Comparison of ENCODE assay signal across 8 cellular contexts in the genomic region with DNA sequence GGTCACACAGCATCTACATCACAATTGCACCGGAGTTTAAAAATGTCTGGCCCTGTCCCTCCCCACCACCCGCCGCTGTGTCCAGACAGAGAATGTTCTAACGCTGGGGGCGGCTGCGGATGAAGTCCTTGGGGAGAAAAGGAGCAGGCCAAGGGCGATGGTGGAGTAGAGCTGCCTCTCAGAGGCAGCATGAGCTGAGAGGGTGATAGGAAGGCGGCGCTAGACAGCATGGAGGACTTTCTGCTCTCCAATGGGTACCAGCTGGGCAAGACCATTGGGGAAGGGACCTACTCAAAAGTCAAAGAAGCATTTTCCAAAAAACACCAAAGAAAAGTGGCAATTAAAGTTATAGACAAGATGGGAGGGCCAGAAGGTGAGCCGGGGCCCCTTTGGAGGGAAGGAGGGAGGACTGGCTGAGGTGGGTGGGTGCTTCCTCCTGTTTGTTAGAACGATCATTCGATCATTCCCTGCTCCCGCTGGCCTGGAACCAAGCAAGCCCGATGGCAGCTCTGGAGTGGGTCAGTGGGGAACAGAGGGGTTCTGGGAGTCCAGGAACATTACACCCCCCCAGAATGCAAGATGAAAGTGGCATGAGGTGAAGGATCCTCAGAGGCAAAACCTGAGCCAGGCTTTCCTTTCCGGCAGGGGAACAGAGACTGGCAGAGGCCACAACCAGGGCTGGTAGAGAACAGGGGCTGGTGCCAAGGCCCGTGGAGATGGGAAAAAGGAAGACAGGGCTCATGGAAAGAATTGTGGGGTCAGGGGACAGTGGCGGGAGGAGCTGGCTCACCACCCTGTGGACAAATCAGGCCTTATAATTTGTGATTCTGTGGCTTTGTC. TPM values are rescaled to one million over a fixed set of nuclear protein-coding genes. Genes with fewer than 3 reads are reported as not detected.
DNase-seq lines count a peak whose midpoint lies in the region; ATAC-seq, FAIRE-seq and TF ChIP-seq lines count a peak whose summit lies in the region.

Gene FAM229A, minus strand, starts transcription at position 12 of the 840 bp plus-strand sequence. CDS start 394 bp downstream, outside the sequence.
A gene with protein sequence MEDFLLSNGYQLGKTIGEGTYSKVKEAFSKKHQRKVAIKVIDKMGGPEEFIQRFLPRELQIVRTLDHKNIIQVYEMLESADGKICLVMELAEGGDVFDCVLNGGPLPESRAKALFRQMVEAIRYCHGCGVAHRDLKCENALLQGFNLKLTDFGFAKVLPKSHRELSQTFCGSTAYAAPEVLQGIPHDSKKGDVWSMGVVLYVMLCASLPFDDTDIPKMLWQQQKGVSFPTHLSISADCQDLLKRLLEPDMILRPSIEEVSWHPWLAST (plus strand): TSS at position 66 of the 840 bp plus-strand sequence. CDS start 163 bp downstream, at position 229.

- in situ Hi-C loops in K562 (cut with MboI), result no loop called here

- intact Hi-C loops in K562 (cut with micrococcal nuclease), result no loop called here

- WGBS in K562 (ENCODE audit: insufficient coverage, low coverage, missing lambda C conversion rate), result 87% methylated on average over 16 of the region's 17 CpGs

- H4K20me1 ChIP-seq in GM23338 (replicated peaks; ENCODE audit: insufficient read depth) (no peaks in the 10 kb centered on the region; the same call in 1 of the 2 replicates), K562 (replicated peaks; ENCODE audit: control insufficient read depth, insufficient read depth, low read length) (no peaks in the 10 kb centered on the region)

- H3K27me3 ChIP-seq in GM23338 (ENCODE audit: insufficient read depth) (peaks cover 42% of the 10 kb centered on the region), K562 (ENCODE audit: control insufficient read depth in 2 of 2, insufficient read depth in 2 of 2, low read length in 2 of 2) (no peaks in the 10 kb centered on the region)

- peak within 1 kb of the TSS; percentile 56; the same call in 1 of the 2 replicates for H2AFZ ChIP-seq in GM23338
- no peak within 1 kb of the TSS for H2AFZ ChIP-seq in K562 (ENCODE audit: low read depth, low read length)

- CTCF ChIA-PET in K562 (lab: Yijun Ruan, JAX; ENCODE audit: low intra/inter-chr PET ratio), result no interaction called here

- H3K36me3 ChIP-seq in GM23338 (ENCODE audit: insufficient read depth) (peaks cover 15% of the 10 kb centered on the region; the same call in 1 of the 2 replicates), K562 (ENCODE audit: control insufficient read depth, insufficient read depth, low read length) (peaks cover 63% of the 10 kb centered on the region)

- H3K9me3 Mint-ChIP-seq in GM23338, result no peaks in the 10 kb centered on the region; the same call in 1 of the 3 replicates

- no peaks in the 10 kb centered on the region for H3K9me3 ChIP-seq in K562 (replicated peaks; ENCODE audit: control insufficient read depth, insufficient read depth, low read depth, low read length)

- peaks cover 30% of the 10 kb centered on the region for H3K36me3 Mint-ChIP-seq in GM23338 (ENCODE audit: low read depth)

- TF ChIP-seq POLR2A in K562 (conservative IDR thresholded peaks at IDR 0.05), result peak; percentile 48; the same call in 1 of the 2 replicates

- no peak for TF ChIP-seq RAD21 in K562 (CRISPR knock-in tag; conservative IDR thresholded peaks at IDR 0.05 in 1 of 2, IDR thresholded peaks at IDR 0.05 in 1 of 2)

- peak within 1 kb of the TSS; percentile 58 for H3K4me3 Mint-ChIP-seq in GM23338

- peak within 1 kb of the TSS; percentile 82 for H3K4me2 ChIP-seq in GM23338
- H3K4me2 ChIP-seq in K562 (ENCODE audit: insufficient read depth, low read length), result no peak within 1 kb of the TSS

- FAIRE-seq in K562 (lab: Jason Lieb, UNC), result no peak

- peaks cover 28% of the 10 kb centered on the region for H3K27me3 Mint-ChIP-seq in GM23338 (ENCODE audit: insufficient read depth, low read depth, poor library complexity)

- H3K27ac Mint-ChIP-seq in GM23338, result no peak within 1 kb of the TSS

- H3K27ac ChIP-seq in GM23338 (ENCODE audit: low read depth) (0 out of 2 replicates have a peak within 1 kb of the TSS, but pooled peaks have one; percentile 59), K562 (ENCODE audit: extremely low read depth, low read depth, low read length) (no peak within 1 kb of the TSS), skin epidermis (peak within 1 kb of the TSS in 10 of 21 experiments; percentile 5 to 81 (median 42))

- peak within 1 kb of the TSS; percentile 54 for H3K4me3 ChIP-seq in GM23338
- H3K4me3 ChIP-seq in K562, result no peak within 1 kb of the TSS
- H3K4me3 ChIP-seq in iPS-11a (ENCODE audit: low read depth, low read length), result peak within 1 kb of the TSS; percentile 24
- H3K4me3 ChIP-seq in skin epidermis, result peak within 1 kb of the TSS; percentile 6 to 42 (median 27)

- H3K79me2 ChIP-seq in GM23338 (replicated peaks; ENCODE audit: insufficient read depth) (no peaks in the 10 kb centered on the region), K562 (ENCODE audit: control insufficient read depth, insufficient read depth, low read length) (no peaks in the 10 kb centered on the region)

- POLR2A ChIA-PET in K562 (lab: Yijun Ruan, JAX), result interaction anchor here (1.0 to 3.2 kb wide), 7 partner anchors 9 to 32 kb away, joined by 3 to 16 read pairs (median 8); partner anchors contain the start of genes BSDC1 and MARCKSL1

- H3K9ac ChIP-seq in K562 (ENCODE audit: insufficient read depth in 1 of 2, low read depth in 2 of 2, low read length in 2 of 2), result 0 out of 4 replicates have a peak within 1 kb of the TSS, but pooled peaks of 1 of the 2 experiments have one; percentile 10

- no peaks in the 10 kb centered on the region for H3K9me2 ChIP-seq in GM23338 (ENCODE audit: insufficient read depth)

- TF ChIP-seq EP300 in K562 (IDR thresholded peaks at IDR 0.05; ENCODE audit: low read length), result no peak

- no peaks in the 10 kb centered on the region for H3K9me1 ChIP-seq in K562 (ENCODE audit: control insufficient read depth, insufficient read depth, low read length)

- no TSS peak for BruUV-seq in K562 (replicated peaks; lab: Mats Ljungman, UMichigan)

- TF ChIP-seq CTCF in GM23338 (conservative IDR thresholded peaks at IDR 0.05; ENCODE audit: low read depth in 2 of 2) (peak in 1 of 2 experiments; percentile 21; a peak in 1 of 4 replicates), K562 (IDR thresholded peaks at IDR 0.05 in 2 of 3, conservative IDR thresholded peaks at IDR 0.05 in 1 of 3; ENCODE audit: insufficient read depth in 2 of 3, low read depth in 1 of 3, low read length in 3 of 3) (no peak)

- DNase-seq in GM23338 (ENCODE audit: low spot score) (no peak), K562 (ENCODE audit: extremely low read depth in 1 of 4, low spot score in 3 of 4) (no peak), cerebellar cortex (ENCODE audit: low spot score) (no peak)

- H3F3A ChIP-seq in GM23338 (replicated peaks; ENCODE audit: low read depth), result peaks cover 11% of the 10 kb centered on the region; the same call in 1 of the 2 replicates

- H3K4me1 Mint-ChIP-seq in GM23338, result peaks cover 7% of the 10 kb centered on the region

- H3K4me1 ChIP-seq in GM23338 (ENCODE audit: insufficient read depth) (no peaks in the 10 kb centered on the region; the same call in 1 of the 2 replicates), K562 (replicated peaks in 1 of 2; ENCODE audit: control insufficient read depth in 2 of 2, insufficient read depth in 2 of 2, low read length in 2 of 2) (peaks cover 0 to 4% of the 10 kb centered on the region in 2 experiments; a peak in 1 of 5 replicates)

- ATAC-seq in GM23338 (peak; percentile 32), K562 (no peak; the same call in 2 of the 3 replicates), esophagus mucosa (no peak), GM21367 (IDR thresholded peaks at IDR 0.05; ENCODE audit: unreplicated experiment) (no peak), HG02678 (IDR thresholded peaks at IDR 0.05; ENCODE audit: unreplicated experiment) (no peak)

RNA-seq across cellular contexts. Expression of gene FAM229A, which starts in this region (rescaled TPM):
- 0.27 and 4.2 TPM in 2 replicates for total RNA-seq in GM23338 (2014; rRNA removed; shearing (Covaris generic))
- polyA plus RNA-seq in GM23338 (2016; fragmentation: Nextera tagmentation; extraction: Ambion mirVana) (2.1 and 3.6 TPM in 2 replicates), K562 (2011; rRNA removed) (10.9 and 18.6 TPM in 2 replicates), K562 (2014; fragmentation: Illumina TruSeq; extraction: Trizol) (9.5 and 9.7 TPM in 2 replicates), K562 (2014; fragmentation: Nextera tagmentation; extraction: Ambion mirVana) (under 1 TPM; 0.04 TPM), K562 (2014; rRNA removed) (17.9 and 21.6 TPM in 2 replicates)
- 86.3 and 131 TPM in 2 replicates for total RNA-seq in K562 (2011; cell fraction: chromatin; rRNA removed; ENCODE audit: low replicate concordance)
- 70.1 and 80.5 TPM in 2 replicates for total RNA-seq in K562 (2011; cell fraction: nucleolus; rRNA removed)
- total RNA-seq in K562 (2011; cell fraction: nucleoplasm; rRNA removed), result 83.9 and 97.2 TPM in 2 replicates
- total RNA-seq in K562 (2014; rRNA removed) (6.7 and 7.4 TPM in 2 replicates), K562 (2014; rRNA removed; fragmentation: Illumina TruSeq; extraction: Trizol) (3.6 and 4.0 TPM in 2 replicates), K562 (2015; rRNA removed; fragmentation: Illumina TruSeq; extraction: Trizol) (2.9 and 3.4 TPM in 2 replicates), K562 (2021) (11.6 and 12.7 TPM in 2 replicates), esophagus mucosa (2.3 TPM)
- 7.0 and 9.1 TPM in 2 replicates for polyA plus RNA-seq in K562 (2011; cell fraction: cytosol; rRNA removed)
- polyA plus RNA-seq in K562 (2011; cell fraction: nucleus; rRNA removed), result 76.1 and 118 TPM in 2 replicates
- polyA plus RNA-seq in K562 (2012), result 9.5 and 33.7 TPM in 2 replicates
- 4.5 and 5.5 TPM in 2 replicates for polyA minus RNA-seq in K562 (2011; rRNA and poly(A)+ RNA removed)
- 1.1 and 1.6 TPM in 2 replicates for polyA minus RNA-seq in K562 (2011; cell fraction: cytosol; rRNA and poly(A)+ RNA removed)
- 13.0 and 14.4 TPM in 2 replicates for polyA minus RNA-seq in K562 (2011; cell fraction: nucleus; rRNA and poly(A)+ RNA removed)

RNA-seq across cellular contexts. Expression of the second gene that starts in this region (rescaled TPM):
- not detected in 2 replicates for total RNA-seq in GM23338 (2014; rRNA removed; shearing (Covaris generic))
- polyA plus RNA-seq in GM23338 (2016; fragmentation: Nextera tagmentation; extraction: Ambion mirVana) (0.54 TPM in 1 of 2 replicates, not detected in the other), K562 (2011; rRNA removed) (2.8 and 3.6 TPM in 2 replicates), K562 (2014; fragmentation: Illumina TruSeq; extraction: Trizol) (1.6 and 3.2 TPM in 2 replicates), K562 (2014; fragmentation: Nextera tagmentation; extraction: Ambion mirVana) (under 1 TPM; 0.66 to 0.82 TPM), K562 (2014; rRNA removed) (1.9 and 2.2 TPM in 2 replicates)
- 22.5 and 34.3 TPM in 2 replicates for total RNA-seq in K562 (2011; cell fraction: chromatin; rRNA removed; ENCODE audit: low replicate concordance)
- 17.5 and 20.7 TPM in 2 replicates for total RNA-seq in K562 (2011; cell fraction: nucleolus; rRNA removed)
- 28.9 and 47.3 TPM in 2 replicates for total RNA-seq in K562 (2011; cell fraction: nucleoplasm; rRNA removed)
- total RNA-seq in K562 (2014; rRNA removed) (0.27 and 1.8 TPM in 2 replicates), K562 (2014; rRNA removed; fragmentation: Illumina TruSeq; extraction: Trizol) (1.9 and 2.5 TPM in 2 replicates), K562 (2015; rRNA removed; fragmentation: Illumina TruSeq; extraction: Trizol) (2.8 and 4.3 TPM in 2 replicates), K562 (2021) (2.3 and 3.3 TPM in 2 replicates), esophagus mucosa (0.52 TPM)
- polyA plus RNA-seq in K562 (2011; cell fraction: cytosol; rRNA removed), result 1.4 and 4.1 TPM in 2 replicates
- polyA plus RNA-seq in K562 (2011; cell fraction: nucleus; rRNA removed), result 8.9 and 10.3 TPM in 2 replicates
- polyA plus RNA-seq in K562 (2012), result 1.8 and 11.1 TPM in 2 replicates
- 1.8 and 1.9 TPM in 2 replicates for polyA minus RNA-seq in K562 (2011; rRNA and poly(A)+ RNA removed)
- not detected in 2 replicates for polyA minus RNA-seq in K562 (2011; cell fraction: cytosol; rRNA and poly(A)+ RNA removed)
- polyA minus RNA-seq in K562 (2011; cell fraction: nucleus; rRNA and poly(A)+ RNA removed), result 3.2 and 4.4 TPM in 2 replicates
